In the genomic region with DNA sequence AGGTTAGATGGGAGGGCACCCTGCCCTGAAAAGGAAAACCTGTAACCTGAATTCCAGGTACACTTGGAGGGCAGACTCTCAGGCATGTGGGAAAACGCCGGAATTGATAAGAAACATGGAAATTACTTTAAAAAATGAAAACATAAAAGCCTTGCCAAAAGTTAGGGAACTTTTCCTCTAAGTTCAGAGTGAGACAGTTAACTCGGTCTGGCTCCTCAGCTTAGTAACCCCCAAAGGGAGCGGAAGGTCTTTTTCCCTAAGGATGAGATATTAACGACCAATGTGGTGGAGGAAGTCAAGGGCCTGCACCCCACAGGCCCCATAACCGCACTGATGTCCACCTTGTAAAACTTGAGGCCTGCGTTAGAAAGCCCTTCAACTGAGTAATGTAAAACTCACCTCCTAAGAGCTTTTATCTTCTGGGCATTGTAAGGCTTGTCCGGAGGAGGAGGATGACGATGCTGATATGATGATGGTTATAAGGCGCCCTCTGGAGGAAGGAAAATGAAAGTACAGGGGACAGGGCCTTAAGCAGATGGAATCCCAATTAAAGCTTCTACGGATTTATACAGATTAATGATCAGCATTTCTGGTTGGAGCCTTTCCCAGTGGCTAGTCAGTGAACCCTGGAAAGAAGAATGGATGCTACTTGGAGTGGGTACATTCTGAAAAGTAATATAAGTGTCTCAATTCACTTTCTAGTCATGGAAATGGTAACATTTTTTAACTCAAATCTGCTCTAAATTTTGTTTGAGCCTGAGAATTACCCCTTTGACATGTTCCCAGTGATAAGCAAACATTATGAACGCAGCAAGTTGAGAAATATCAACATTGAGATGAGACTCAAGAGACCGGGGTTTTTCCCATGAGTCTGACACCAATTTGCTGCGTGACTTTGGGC, we compare ENCODE assay signal across 9 cellular contexts. TPM values are rescaled to one million over a fixed set of nuclear protein-coding genes. Genes with fewer than 3 reads are reported as not detected.
DNase-seq lines count a peak whose midpoint lies in the region; ATAC-seq lines count a peak whose summit lies in the region.
"Had no signal": no experiment of that assay in that cellular context is flagged by ENCODE, and none has a peak within 500 bp of the region (broad histone marks: within the 10 kb centered on the region; RNA-seq: fewer than 3 reads in every experiment).

No MANE protein-coding gene starts in this region.

- peaks cover 27% of the 10 kb centered on the region for H3K79me1 ChIP-seq in trophoblast cell (ENCODE audit: low read length)

- DNase-seq in DMS53 treated with DMSO at 0.1 percent for 48 hours (lab: John Stamatoyannopoulos, UW; ENCODE audit: unreplicated experiment) = peak; percentile 86
- peak; percentile 28 for DNase-seq in NCI-H510A treated with DMSO at 0.1 percent for 48 hours (lab: John Stamatoyannopoulos, UW)
- DNase-seq in activated naive CD8-positive, alpha-beta T cell treated with anti-CD3 and anti-CD28 coated beads for 36 hours = peak; percentile 21
- DNase-seq in Right ventricle myocardium superior = no peak
- DNase-seq in trophoblast cell = peak; percentile 47 to 86
- no peak for DNase-seq in stimulated activated naive CD4-positive, alpha-beta T cell (lab: John Stamatoyannopoulos, UW)

- H3K27me3 Mint-ChIP-seq in activated naive CD8-positive, alpha-beta T cell treated with anti-CD3 and anti-CD28 coated beads for 36 hours = peaks cover 35% of the 10 kb centered on the region

- H3K9me3 Mint-ChIP-seq in activated naive CD8-positive, alpha-beta T cell treated with anti-CD3 and anti-CD28 coated beads for 36 hours = no peaks in the 10 kb centered on the region

- H4K12ac ChIP-seq in trophoblast cell (ENCODE audit: low read depth, low read length) = no peak overlapping the region

- ATAC-seq in GM19397 (IDR thresholded peaks at IDR 0.05; ENCODE audit: unreplicated experiment) (peak; percentile 93), HG03439 (IDR thresholded peaks at IDR 0.05; ENCODE audit: unreplicated experiment) (peak; percentile 73), Right ventricle myocardium superior (ENCODE audit: poor library complexity) (peak; percentile 80)

- no peak overlapping the region for H3K27ac Mint-ChIP-seq in activated naive CD8-positive, alpha-beta T cell treated with anti-CD3 and anti-CD28 coated beads for 36 hours

- H3K18ac ChIP-seq in trophoblast cell (ENCODE audit: low read length) = peak overlapping the region; percentile 26

- H4K91ac ChIP-seq in trophoblast cell (ENCODE audit: low read depth, low read length) = peak overlapping the region; percentile 72

- no peaks in the 10 kb centered on the region for H3K36me3 Mint-ChIP-seq in activated naive CD8-positive, alpha-beta T cell treated with anti-CD3 and anti-CD28 coated beads for 36 hours

- peak overlapping the region; percentile 43 for H2BK120ac ChIP-seq in trophoblast cell (ENCODE audit: insufficient read depth, low read length, poor library complexity)

- H3K27me3 ChIP-seq in trophoblast cell (ENCODE audit: insufficient read depth, low read length) = no peaks in the 10 kb centered on the region

- peaks cover 17% of the 10 kb centered on the region for H3K4me1 Mint-ChIP-seq in activated naive CD8-positive, alpha-beta T cell treated with anti-CD3 and anti-CD28 coated beads for 36 hours

- no peaks in the 10 kb centered on the region for H3K9me3 ChIP-seq in trophoblast cell (ENCODE audit: insufficient read depth, low read depth, low read length)
- H3K9me3 ChIP-seq: neutrophil had no signal

- peak overlapping the region; percentile 73 for H3K4me3 Mint-ChIP-seq in activated naive CD8-positive, alpha-beta T cell treated with anti-CD3 and anti-CD28 coated beads for 36 hours

- H3K27ac ChIP-seq in trophoblast cell (ENCODE audit: low read depth, low read length) = peak overlapping the region; percentile 48
- H3K27ac ChIP-seq: neutrophil had no signal

- H3K9ac ChIP-seq in trophoblast cell (ENCODE audit: low read length) = peak overlapping the region; percentile 77

- no CpG with 5 or more reads among the region's 14 CpGs for WGBS in trophoblast cell (ENCODE audit: extremely low coverage, insufficient coverage, insufficient read length)

- peaks cover 2 to 3% of the 10 kb centered on the region in 2 experiments for H3K36me3 ChIP-seq in trophoblast cell (ENCODE audit: control insufficient read depth in 1 of 2, insufficient read depth in 2 of 2, low read length in 2 of 2)
- H3K36me3 ChIP-seq: neutrophil had no signal

- no peak overlapping the region for H2AFZ ChIP-seq in trophoblast cell (ENCODE audit: insufficient read depth, low read length, poor library complexity)

- peak overlapping the region; percentile 55 for H4K8ac ChIP-seq in trophoblast cell (ENCODE audit: low read depth, low read length)

- H3K23ac ChIP-seq in trophoblast cell (ENCODE audit: low read length) = no peak overlapping the region

- peak overlapping the region; percentile 1 for H2BK12ac ChIP-seq in trophoblast cell (ENCODE audit: low read length)

- peak overlapping the region; percentile 37 for H3K14ac ChIP-seq in trophoblast cell (ENCODE audit: low read length)

- peak overlapping the region; percentile 49 for H3K4me2 ChIP-seq in trophoblast cell (ENCODE audit: low read length)

- intact Hi-C loops in Right ventricle myocardium superior (cut with DNase I) = no loop called here

- H3K79me2 ChIP-seq in trophoblast cell (ENCODE audit: control insufficient read depth, insufficient read depth, low read length, poor library complexity) = peaks cover 6% of the 10 kb centered on the region

- peak overlapping the region; percentile 66 for H2BK5ac ChIP-seq in trophoblast cell (ENCODE audit: low read depth, low read length, poor library complexity)

- peak overlapping the region; percentile 57 for H3K4ac ChIP-seq in trophoblast cell (ENCODE audit: low read depth, low read length)

- peaks cover 10 to 13% of the 10 kb centered on the region in 2 experiments for H3K4me1 ChIP-seq in trophoblast cell (ENCODE audit: control insufficient read depth in 1 of 2, insufficient read depth in 2 of 2, low read length in 2 of 2)

- H2AK5ac ChIP-seq in trophoblast cell (ENCODE audit: low read length) = no peak overlapping the region

- peak overlapping the region; percentile 80 for H3K4me3 ChIP-seq in trophoblast cell (ENCODE audit: low read depth, low read length)

RNA-seq across cellular contexts. Expression of gene COL1A2, which starts 0.7 kb away (rescaled TPM):
- total RNA-seq in activated naive CD8-positive, alpha-beta T cell treated with anti-CD3 and anti-CD28 coated beads for 36 hours = under 1 TPM; 0.30 to 0.35 TPM
- 62.9 TPM for total RNA-seq in Right ventricle myocardium superior
- 701 and 725 TPM in 2 replicates for polyA plus RNA-seq in trophoblast cell (2013)

Comparison
In these comparisons a context has a peak if more than half of its experiments do, and no peak if none do; other contexts are left out.
1. DNase-seq: peak in DMS53 treated with DMSO at 0.1 percent for 48 hours (single experiment), NCI-H510A treated with DMSO at 0.1 percent for 48 hours (single experiment), activated naive CD8-positive, alpha-beta T cell treated with anti-CD3 and anti-CD28 coated beads for 36 hours (single experiment) and trophoblast cell (2 of 2); none in Right ventricle myocardium superior (single experiment) and stimulated activated naive CD4-positive, alpha-beta T cell (0 of 6).
2. RNA of gene COL1A2, which starts 0.7 kb away (total RNA-seq): 62.9 TPM in Right ventricle myocardium superior (single experiment); 0.30 to 0.35 TPM in activated naive CD8-positive, alpha-beta T cell treated with anti-CD3 and anti-CD28 coated beads for 36 hours; every median in the first group is over 10 times any median in the second.
3. Peak in every context shown above with its lines, with median percentiles within 50 percentile points of each other: ATAC-seq.